Comparison of ENCODE assay signal across 10 cellular contexts in the genomic region with DNA sequence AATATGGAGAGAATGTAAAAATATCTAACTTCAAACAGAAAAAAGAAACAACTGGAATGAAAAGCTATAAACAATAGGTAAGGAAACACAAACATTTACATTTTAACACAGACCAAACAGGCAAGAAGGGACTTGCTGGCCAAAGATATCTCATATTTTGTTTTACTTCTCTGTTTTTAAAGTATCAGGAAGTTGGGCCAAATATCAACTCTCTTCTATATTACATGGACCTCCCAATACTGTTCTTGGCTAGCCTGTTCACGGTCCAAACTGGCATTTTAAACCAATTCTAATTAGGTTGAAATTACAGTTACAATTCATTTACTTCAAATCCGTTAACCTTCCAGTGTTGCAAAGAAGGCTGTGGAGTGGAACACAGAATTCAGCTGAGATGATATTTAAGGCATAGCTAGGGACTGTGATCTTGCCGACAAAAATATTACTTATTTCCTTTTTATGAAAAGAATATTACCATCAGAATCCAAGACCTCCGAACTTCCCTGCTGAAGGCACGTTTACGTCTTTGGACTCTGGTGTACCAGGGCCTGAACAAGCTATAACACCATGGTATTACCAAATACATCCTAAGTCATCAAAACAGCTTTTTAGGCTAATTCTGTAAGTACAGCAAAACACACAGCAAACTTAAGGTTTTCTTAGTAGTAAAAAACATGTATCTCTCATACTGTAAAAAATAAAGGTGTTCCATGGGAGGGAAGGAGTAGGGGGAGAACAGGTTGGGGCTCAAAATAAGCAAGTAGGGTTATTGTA.
DNase-seq lines count a peak whose midpoint lies in the region; ATAC-seq and TF ChIP-seq lines count a peak whose summit lies in the region.
"Had no signal": no experiment of that assay in that cellular context is flagged by ENCODE, and none has a peak within 500 bp of the region (broad histone marks: within the 10 kb centered on the region; RNA-seq: fewer than 3 reads in every experiment).

No MANE protein-coding gene starts in this region.

- H3K4me2 ChIP-seq in PC-9, result peak overlapping the region; percentile 86

- ATAC-seq in HG03469 (IDR thresholded peaks at IDR 0.05; ENCODE audit: unreplicated experiment), result no peak

- peaks cover 27% of the 10 kb centered on the region; the same call in 1 of the 2 replicates for H4K20me1 ChIP-seq in PC-9 (ENCODE audit: insufficient read depth)

- H3K4me3 ChIP-seq in PC-9 (peak overlapping the region; percentile 97), epithelial cell of esophagus (ENCODE audit: low read length) (peak overlapping the region; percentile 78), skin epidermis (peak overlapping the region; percentile 55 to 84 (median 78))

- H3K4me1 ChIP-seq in PC-9 (replicated peaks; ENCODE audit: insufficient read depth), result peaks cover 52% of the 10 kb centered on the region

- H3K27ac Mint-ChIP-seq in T-helper 1 cell treated with Interleukin-12 subunit alpha and Interleukin-12 subunit beta and Interleukin-4 antibody, amounts not matched to agents 30 μg/mL and 1 μg/mL, for 36 hours, result peak overlapping the region; percentile 6

- H3K36me3 Mint-ChIP-seq in T-helper 1 cell treated with Interleukin-12 subunit alpha and Interleukin-12 subunit beta and Interleukin-4 antibody, amounts not matched to agents 30 μg/mL and 1 μg/mL, for 36 hours (ENCODE audit: low read depth), result peaks cover 34% of the 10 kb centered on the region

- TF ChIP-seq CTCF in PC-9 (conservative IDR thresholded peaks at IDR 0.05), result no peak
- no peak for TF ChIP-seq CTCF in epithelial cell of esophagus (IDR thresholded peaks at IDR 0.05; ENCODE audit: insufficient read depth, low read depth, low read length, missing control alignments)

- peaks cover 65% of the 10 kb centered on the region for H3F3A ChIP-seq in PC-9 (ENCODE audit: insufficient read depth, low read depth)

- H3K27me3 ChIP-seq in PC-9 (ENCODE audit: insufficient read depth, low read depth), result no peaks in the 10 kb centered on the region

- POLR2A ChIA-PET in PC-9 (lab: Charles Lee; ENCODE audit: unreplicated experiment), result interaction anchor here (1.3 kb wide), 1 partner anchor 37 kb away, joined by 5 read pairs; no protein-coding TSS in a partner anchor

- no peak overlapping the region for H2AFZ ChIP-seq in PC-9

- H3K79me2 ChIP-seq in PC-9 (ENCODE audit: low read depth), result peaks cover 95% of the 10 kb centered on the region

- peaks cover 50% of the 10 kb centered on the region for H3K4me1 Mint-ChIP-seq in T-helper 1 cell treated with Interleukin-12 subunit alpha and Interleukin-12 subunit beta and Interleukin-4 antibody, amounts not matched to agents 30 μg/mL and 1 μg/mL, for 36 hours (ENCODE audit: low read depth)

- no peak for DNase-seq in T-helper 1 cell
- DNase-seq in PC-9, result no peak
- DNase-seq in epithelial cell of esophagus (ENCODE audit: low read depth), result no peak
- no peak for DNase-seq in DMS153 treated with DMSO at 0.1 percent for 48 hours (lab: John Stamatoyannopoulos, UW; ENCODE audit: unreplicated experiment)
- DNase-seq in NCI-H2107 (lab: John Stamatoyannopoulos, UW), result no peak
- DNase-seq: NCI-H2029 treated with DMSO at 0.1 percent for 48 hours had no signal

- H3K4me3 Mint-ChIP-seq in T-helper 1 cell treated with Interleukin-12 subunit alpha and Interleukin-12 subunit beta and Interleukin-4 antibody, amounts not matched to agents 30 μg/mL and 1 μg/mL, for 36 hours, result peak overlapping the region; percentile 62

- no peaks in the 10 kb centered on the region for H3K9me3 ChIP-seq in PC-9 (ENCODE audit: insufficient read depth, low read depth)

- no peaks in the 10 kb centered on the region for H3K9me2 ChIP-seq in PC-9 (ENCODE audit: insufficient read depth)

- no peaks in the 10 kb centered on the region for H3K9me3 Mint-ChIP-seq in T-helper 1 cell treated with Interleukin-12 subunit alpha and Interleukin-12 subunit beta and Interleukin-4 antibody, amounts not matched to agents 30 μg/mL and 1 μg/mL, for 36 hours

- peaks cover 48% of the 10 kb centered on the region for H3K36me3 ChIP-seq in PC-9 (ENCODE audit: low read depth)

- intact Hi-C loops in PC-9 (cut with micrococcal nuclease; ENCODE audit: unreplicated experiment), result loop anchor here (5.0 kb wide), 1 partner anchor 76 kb away; no protein-coding TSS in a partner anchor

- BruUV-seq in PC-9 (replicated peaks; lab: Mats Ljungman, UMichigan), result no TSS peak

- CTCF ChIA-PET in PC-9 (lab: Charles Lee), result no interaction called here

- H3K27ac ChIP-seq in PC-9, result peak overlapping the region; percentile 99
- H3K27ac ChIP-seq in skin epidermis, result peak overlapping the region in 20 of 21 experiments; percentile 4 to 100 (median 97)
- H3K27ac ChIP-seq: C4-2B had no signal

- peaks cover 5% of the 10 kb centered on the region for H3K27me3 Mint-ChIP-seq in T-helper 1 cell treated with Interleukin-12 subunit alpha and Interleukin-12 subunit beta and Interleukin-4 antibody, amounts not matched to agents 30 μg/mL and 1 μg/mL, for 36 hours (ENCODE audit: low read depth)
